22 cellular contexts compared by ENCODE assay signal in genomic region chrX:153410328-153410727, GRCh38. TPM values are rescaled to one million over a fixed set of nuclear protein-coding genes. Genes with fewer than 3 reads are reported as not detected.
DNase-seq lines count a peak whose midpoint lies in the region; ATAC-seq, FAIRE-seq and TF ChIP-seq lines count a peak whose summit lies in the region.
"Had no signal": no experiment of that assay in that cellular context is flagged by ENCODE, and none has a peak within 500 bp of the region (broad histone marks: within the 10 kb centered on the region; RNA-seq: fewer than 3 reads in every experiment).

No MANE protein-coding gene starts in this region.

- peak overlapping the region; percentile 93; the same call in 1 of the 2 replicates for H2AFZ ChIP-seq in K562 (ENCODE audit: low read depth, low read length)

- H3K4me3 Mint-ChIP-seq in WTC11 (0 out of 2 replicates have a peak overlapping the region, but pooled peaks have one; percentile 59), mesothelial cell of epicardium (peak overlapping the region; percentile 59)
- H3K4me3 Mint-ChIP-seq: HFFc6 had no signal

- no peaks in the 10 kb centered on the region for H3K36me3 Mint-ChIP-seq in WTC11
- no peaks in the 10 kb centered on the region for H3K36me3 Mint-ChIP-seq in mesothelial cell of epicardium
- H3K36me3 Mint-ChIP-seq: CD4-positive, alpha-beta memory T cell had no signal

- no peaks in the 10 kb centered on the region for H4K20me1 ChIP-seq in K562 (replicated peaks; ENCODE audit: control insufficient read depth, insufficient read depth, low read length)

- peaks cover 12 to 61% of the 10 kb centered on the region in 2 experiments; a peak in 4 of 5 replicates for H3K4me1 ChIP-seq in K562 (replicated peaks in 1 of 2; ENCODE audit: control insufficient read depth in 2 of 2, insufficient read depth in 2 of 2, low read length in 2 of 2)
- H3K4me1 ChIP-seq: HAP-1 had no signal

- no peak overlapping the region for H3K4me3 ChIP-seq in K562
- H3K4me3 ChIP-seq: HAP-1 had no signal

- no peak overlapping the region for H3K27ac Mint-ChIP-seq in WTC11
- no peak overlapping the region for H3K27ac Mint-ChIP-seq in mesothelial cell of epicardium
- H3K27ac Mint-ChIP-seq: HFFc6 had no signal

- DNase-seq in cardiac septum (ENCODE audit: low spot score): peak; percentile 54
- DNase-seq in left cardiac atrium: no peak
- no peak for DNase-seq in WTC11 (ENCODE audit: low spot score)
- DNase-seq in K562 (ENCODE audit: extremely low read depth in 1 of 4, low spot score in 3 of 4): no peak
- no peak for DNase-seq in mesothelial cell of epicardium (ENCODE audit: low spot score in 2 of 2, unreplicated experiment in 2 of 2)
- no peak for DNase-seq in KBM-7
- DNase-seq in activated gamma-delta T cell treated with Interleukin-2 at 50 U/mL for 16 hours: no peak
- DNase-seq: Calu3; CD4-positive, alpha-beta memory T cell; COR-L47; DMS79 treated with DMSO at 0.1 percent for 48 hours; GF-D8; GOT3; HFFc6 had no signal

- H3K9me3 ChIP-seq in K562 (replicated peaks; ENCODE audit: control insufficient read depth, insufficient read depth, low read depth, low read length): no peaks in the 10 kb centered on the region
- H3K9me3 ChIP-seq: HAP-1 had no signal

- TF ChIP-seq RAD21 in K562 (CRISPR knock-in tag; conservative IDR thresholded peaks at IDR 0.05 in 1 of 2, IDR thresholded peaks at IDR 0.05 in 1 of 2): no peak

- in situ Hi-C loops in K562 (cut with MboI): no loop called here
- in situ Hi-C loops in KBM-7 (cut with MboI; ENCODE audit: low pct_unique_long_range_greater_than_20kb, low sequenced_read_pairs): no loop called here

- H3K27me3 ChIP-seq in K562 (ENCODE audit: control insufficient read depth in 2 of 2, insufficient read depth in 2 of 2, low read length in 2 of 2): no peaks in the 10 kb centered on the region

- no peaks in the 10 kb centered on the region for H3K36me3 ChIP-seq in K562 (ENCODE audit: control insufficient read depth, insufficient read depth, low read length)
- H3K36me3 ChIP-seq: HAP-1 had no signal

- no peak for TF ChIP-seq CTCF in WTC11 (IDR thresholded peaks at IDR 0.05)
- TF ChIP-seq CTCF in K562 (IDR thresholded peaks at IDR 0.05 in 2 of 3, conservative IDR thresholded peaks at IDR 0.05 in 1 of 3; ENCODE audit: insufficient read depth in 2 of 3, low read depth in 1 of 3, low read length in 3 of 3): no peak
- no peak for TF ChIP-seq CTCF in mesothelial cell of epicardium (IDR thresholded peaks at IDR 0.05; ENCODE audit: unreplicated experiment)

- H3K9ac ChIP-seq in K562 (ENCODE audit: insufficient read depth in 1 of 2, low read depth in 2 of 2, low read length in 2 of 2): no peak overlapping the region

- POLR2A ChIA-PET in WTC11 (lab: Charles Lee) (no interaction called here), K562 (lab: Yijun Ruan, JAX) (no interaction called here)

- BruUV-seq in K562 (replicated peaks; lab: Mats Ljungman, UMichigan): no TSS peak

- CTCF ChIA-PET in WTC11 (lab: Charles Lee): no interaction called here
- CTCF ChIA-PET in K562 (lab: Yijun Ruan, JAX; ENCODE audit: low intra/inter-chr PET ratio): no interaction called here

- no peak for FAIRE-seq in K562 (lab: Jason Lieb, UNC)
- FAIRE-seq: GM18507, H54 had no signal

- no peak overlapping the region; the same call in 1 of the 2 replicates for H3K4me2 ChIP-seq in K562 (ENCODE audit: insufficient read depth, low read length)

- ATAC-seq in left cardiac atrium (no peak), WTC11 (no peak), K562 (no peak), GM19467 (IDR thresholded peaks at IDR 0.05; ENCODE audit: unreplicated experiment) (no peak)

- WGBS in K562 (ENCODE audit: insufficient coverage, low coverage, missing lambda C conversion rate): no CpG with 5 or more reads among the region's 12 CpGs

- TF ChIP-seq POLR2A in K562 (conservative IDR thresholded peaks at IDR 0.05): no peak

- no peaks in the 10 kb centered on the region for H3K9me1 ChIP-seq in K562 (ENCODE audit: control insufficient read depth, insufficient read depth, low read length)

- H3K9me3 Mint-ChIP-seq in WTC11 (no peaks in the 10 kb centered on the region), mesothelial cell of epicardium (peaks cover 5% of the 10 kb centered on the region)
- H3K9me3 Mint-ChIP-seq: HFFc6 had no signal

- intact Hi-C loops in cardiac septum (cut with DNase I) (no loop called here), left cardiac atrium (cut with DNase I) (no loop called here), K562 (cut with micrococcal nuclease) (no loop called here)

- H3K4me1 Mint-ChIP-seq in WTC11: peaks cover 8% of the 10 kb centered on the region
- peaks cover 14% of the 10 kb centered on the region for H3K4me1 Mint-ChIP-seq in mesothelial cell of epicardium

- peaks cover 9% of the 10 kb centered on the region for H3K79me2 ChIP-seq in K562 (ENCODE audit: control insufficient read depth, insufficient read depth, low read length)

- H3K27ac ChIP-seq in K562 (ENCODE audit: extremely low read depth, low read depth, low read length): no peak overlapping the region

- TF ChIP-seq EP300 in K562 (IDR thresholded peaks at IDR 0.05; ENCODE audit: low read length): no peak

- H3K27me3 Mint-ChIP-seq in WTC11 (ENCODE audit: low read depth) (peaks cover 19% of the 10 kb centered on the region), mesothelial cell of epicardium (ENCODE audit: low read depth) (peaks cover 19% of the 10 kb centered on the region)

RNA-seq across cellular contexts. Expression of gene ZFP92, which starts 0.9 kb away (rescaled TPM):
- total RNA-seq in cardiac septum (0.40 TPM), left cardiac atrium (1 to 10 TPM in 1 of 2 donors, under 1 TPM in 1; 0.85 to 2.0 TPM), WTC11 (2021) (0.23 to 0.31 TPM (median 0.27 TPM) in 3 replicates), K562 (2014; rRNA removed) (2.0 and 2.9 TPM in 2 replicates), K562 (2014; rRNA removed; fragmentation: Illumina TruSeq; extraction: Trizol) (1.5 and 1.8 TPM in 2 replicates), K562 (2015; rRNA removed; fragmentation: Illumina TruSeq; extraction: Trizol) (2.6 and 2.7 TPM in 2 replicates), K562 (2021) (3.3 and 3.5 TPM in 2 replicates), mesothelial cell of epicardium (1.3 to 1.4 TPM (median 1.3 TPM) in 3 replicates)
- total RNA-seq in K562 (2011; cell fraction: chromatin; rRNA removed; ENCODE audit: low replicate concordance): 3.0 and 4.1 TPM in 2 replicates
- 2.5 and 2.8 TPM in 2 replicates for total RNA-seq in K562 (2011; cell fraction: nucleolus; rRNA removed)
- total RNA-seq in K562 (2011; cell fraction: nucleoplasm; rRNA removed): 2.9 and 3.5 TPM in 2 replicates
- polyA plus RNA-seq in K562 (2011; rRNA removed) (0.98 and 1.2 TPM in 2 replicates), K562 (2014; fragmentation: Illumina TruSeq; extraction: Trizol) (2.1 and 2.4 TPM in 2 replicates), K562 (2014; fragmentation: Nextera tagmentation; extraction: Ambion mirVana) (under 1 TPM; 0.32 to 0.34 TPM), K562 (2014; rRNA removed) (1.3 and 1.9 TPM in 2 replicates)
- 1.0 and 1.2 TPM in 2 replicates for polyA plus RNA-seq in K562 (2011; cell fraction: cytosol; rRNA removed)
- 2.0 and 3.1 TPM in 2 replicates for polyA plus RNA-seq in K562 (2011; cell fraction: nucleus; rRNA removed)
- 2.7 and 3.3 TPM in 2 replicates for polyA plus RNA-seq in K562 (2012)
- polyA minus RNA-seq in K562 (2011; rRNA and poly(A)+ RNA removed): 1.4 TPM in 2 replicates
- 1.5 and 1.6 TPM in 2 replicates for polyA minus RNA-seq in K562 (2011; cell fraction: cytosol; rRNA and poly(A)+ RNA removed)
- polyA minus RNA-seq in K562 (2011; cell fraction: nucleus; rRNA and poly(A)+ RNA removed): 0.94 and 1.7 TPM in 2 replicates
- total RNA-seq: G401 had no signal

RNA-seq across cellular contexts. Expression of gene PNMA6E, which starts 9.2 kb away (rescaled TPM):
- total RNA-seq in cardiac septum (not detected), left cardiac atrium (not detected), WTC11 (2021) (not detected in 3 replicates), K562 (2014; rRNA removed) (not detected in 2 replicates), K562 (2014; rRNA removed; fragmentation: Illumina TruSeq; extraction: Trizol) (not detected in 2 replicates), K562 (2015; rRNA removed; fragmentation: Illumina TruSeq; extraction: Trizol) (not detected in 2 replicates), K562 (2021) (not detected in 2 replicates), mesothelial cell of epicardium (not detected in 3 replicates)
- total RNA-seq in K562 (2011; cell fraction: chromatin; rRNA removed; ENCODE audit: low replicate concordance): not detected in 2 replicates
- not detected in 2 replicates for total RNA-seq in K562 (2011; cell fraction: nucleolus; rRNA removed)
- not detected in 2 replicates for total RNA-seq in K562 (2011; cell fraction: nucleoplasm; rRNA removed)
- polyA plus RNA-seq in K562 (2011; rRNA removed) (not detected in 2 replicates), K562 (2014; fragmentation: Illumina TruSeq; extraction: Trizol) (not detected in 2 replicates), K562 (2014; fragmentation: Nextera tagmentation; extraction: Ambion mirVana) (not detected), K562 (2014; rRNA removed) (0.03 TPM in 1 of 2 replicates, not detected in the other)
- polyA plus RNA-seq in K562 (2011; cell fraction: cytosol; rRNA removed): not detected in 2 replicates
- not detected in 2 replicates for polyA plus RNA-seq in K562 (2011; cell fraction: nucleus; rRNA removed)
- not detected in 2 replicates for polyA plus RNA-seq in K562 (2012)
- polyA minus RNA-seq in K562 (2011; rRNA and poly(A)+ RNA removed): not detected in 2 replicates
- polyA minus RNA-seq in K562 (2011; cell fraction: cytosol; rRNA and poly(A)+ RNA removed): not detected in 2 replicates
- polyA minus RNA-seq in K562 (2011; cell fraction: nucleus; rRNA and poly(A)+ RNA removed): not detected in 2 replicates
- total RNA-seq: A673; Calu3; CD4-positive, alpha-beta memory T cell; Daoy; G401; HFFc6 had no signal
- polyA plus RNA-seq: BJ; CD4-positive, alpha-beta memory T cell had no signal

RNA-seq across cellular contexts. Expression of gene TREX2, which starts 35.5 kb away (rescaled TPM):
- 0.19 TPM for total RNA-seq in cardiac septum
- under 1 TPM in 1 of 2 donors, not detected in 1; 0.39 TPM for total RNA-seq in left cardiac atrium
- total RNA-seq in WTC11 (2021): 0.78 to 1.5 TPM (median 1.0 TPM) in 3 replicates
- 1.8 and 5.1 TPM in 2 replicates for total RNA-seq in K562 (2011; cell fraction: chromatin; rRNA removed; ENCODE audit: low replicate concordance)
- total RNA-seq in K562 (2011; cell fraction: nucleolus; rRNA removed): 8.7 and 11.6 TPM in 2 replicates
- 1.1 and 2.8 TPM in 2 replicates for total RNA-seq in K562 (2011; cell fraction: nucleoplasm; rRNA removed)
- total RNA-seq in K562 (2014; rRNA removed): 1.5 and 3.0 TPM in 2 replicates
- 0.11 and 0.13 TPM in 2 replicates for total RNA-seq in K562 (2014; rRNA removed; fragmentation: Illumina TruSeq; extraction: Trizol)
- total RNA-seq in K562 (2015; rRNA removed; fragmentation: Illumina TruSeq; extraction: Trizol): 0.33 and 0.49 TPM in 2 replicates
- total RNA-seq in K562 (2021): 0.51 and 0.82 TPM in 2 replicates
- polyA plus RNA-seq in K562 (2011; rRNA removed): 0.07 and 0.22 TPM in 2 replicates
- 0.21 and 1.0 TPM in 2 replicates for polyA plus RNA-seq in K562 (2011; cell fraction: cytosol; rRNA removed)
- 1.9 and 3.9 TPM in 2 replicates for polyA plus RNA-seq in K562 (2011; cell fraction: nucleus; rRNA removed)
- 0.30 and 0.60 TPM in 2 replicates for polyA plus RNA-seq in K562 (2012)
- polyA plus RNA-seq in K562 (2014; fragmentation: Illumina TruSeq; extraction: Trizol): 0.10 and 0.21 TPM in 2 replicates
- polyA plus RNA-seq in K562 (2014; fragmentation: Nextera tagmentation; extraction: Ambion mirVana): not detected
- polyA plus RNA-seq in K562 (2014; rRNA removed): 0.70 and 0.82 TPM in 2 replicates
- polyA minus RNA-seq in K562 (2011; rRNA and poly(A)+ RNA removed): 0.11 TPM in 1 of 2 replicates, not detected in the other
- 1.4 TPM in 1 of 2 replicates, not detected in the other for polyA minus RNA-seq in K562 (2011; cell fraction: cytosol; rRNA and poly(A)+ RNA removed)
- 2.6 and 5.4 TPM in 2 replicates for polyA minus RNA-seq in K562 (2011; cell fraction: nucleus; rRNA and poly(A)+ RNA removed)
- total RNA-seq in mesothelial cell of epicardium: 0.72 to 0.97 TPM (median 0.83 TPM) in 3 replicates
- total RNA-seq: G401 had no signal
